In genomic region chr9:128828267-128828666, GRCh38 we compare ENCODE assay signal across 1 cellular context.
TF ChIP-seq lines count a peak whose summit lies in the region.

No MANE protein-coding gene starts in this region.

TF ChIP-seq in IMR-90, 13 proteins besides CTCF, POLR2A, EP300 and RAD21 (continued from another document):
- TF ChIP-seq ELK1 (IDR thresholded peaks at IDR 0.05; ENCODE audit: borderline replicate concordance, low read depth, low read length), result no peak
- no peak for TF ChIP-seq CHD1 (IDR thresholded peaks at IDR 0.05; ENCODE audit: low read depth, low read length)
- TF ChIP-seq USF2 (IDR thresholded peaks at IDR 0.05; ENCODE audit: low read depth, low read length), result no peak
- TF ChIP-seq RFX5 (IDR thresholded peaks at IDR 0.05; ENCODE audit: low read depth, low read length), result no peak
- TF ChIP-seq SMC3 (IDR thresholded peaks at IDR 0.05; ENCODE audit: low read depth, low read length), result no peak
- TF ChIP-seq CEBPB (IDR thresholded peaks at IDR 0.05; ENCODE audit: low read depth, low read length), result no peak
